In genomic region chr1:76260279-76260678, GRCh38 we compare ENCODE assay signal across 2 cellular contexts.
TF ChIP-seq lines count a peak whose summit lies in the region.

No MANE protein-coding gene starts in this region.

TF ChIP-seq in endothelial cell of umbilical vein, 7 proteins besides CTCF, POLR2A, EP300 and RAD21 (continued from another document):
- TF ChIP-seq MAX (IDR thresholded peaks at IDR 0.05; ENCODE audit: insufficient read depth, insufficient read length) (no peak), EZH2 (IDR thresholded peaks at IDR 0.05; ENCODE audit: borderline replicate concordance, low read depth, low read length, severe bottlenecking) (no peak), MYC (IDR thresholded peaks at IDR 0.05; ENCODE audit: low read depth, low read length) (no peak), JUN (IDR thresholded peaks at IDR 0.05; ENCODE audit: borderline replicate concordance, insufficient read depth, insufficient read length, low read depth) (no peak), GATA2 (IDR thresholded peaks at IDR 0.05; ENCODE audit: insufficient read depth, insufficient read length, low read depth, low read length) (no peak)

TF ChIP-seq in GM23338, 12 proteins besides CTCF, POLR2A, EP300 and RAD21:
- TF ChIP-seq ETS1 (IDR thresholded peaks at IDR 0.05) (no peak), EZH2 (IDR thresholded peaks at IDR 0.05; ENCODE audit: low read depth, unreplicated experiment) (no peak), ZNF331 (CRISPR knock-in tag; IDR thresholded peaks at IDR 0.05; ENCODE audit: low read depth) (no peak), JUNB (IDR thresholded peaks at IDR 0.05; ENCODE audit: unreplicated experiment) (no peak), NANOG (IDR thresholded peaks at IDR 0.05; ENCODE audit: borderline replicate concordance) (no peak), POLR2AphosphoS5 (IDR thresholded peaks at IDR 0.05; ENCODE audit: low read depth) (no peak), EZH2phosphoT487 (IDR thresholded peaks at IDR 0.05; ENCODE audit: unreplicated experiment) (no peak), STAT1 (IDR thresholded peaks at IDR 0.05; ENCODE audit: unreplicated experiment) (no peak), REST (IDR thresholded peaks at IDR 0.05; ENCODE audit: unreplicated experiment) (no peak), ZNF114 (CRISPR knock-in tag; IDR thresholded peaks at IDR 0.05) (no peak), ZNF462 (CRISPR knock-in tag; IDR thresholded peaks at IDR 0.05) (no peak), CREB1 (CRISPR knock-in tag; IDR thresholded peaks at IDR 0.05; ENCODE audit: low read depth) (no peak)
TF ChIP-seq in GM23338: peak in this region for 0.
